1 cellular context compared by ENCODE assay signal in genomic region chr20:36861625-36861874, GRCh38.
TF ChIP-seq lines count a peak whose summit lies in the region.

No MANE protein-coding gene starts in this region.

TF ChIP-seq in WTC11, 78 proteins besides CTCF, POLR2A, EP300 and RAD21 (continued from another document):
- TF ChIP-seq PRDM15 (CRISPR knock-in tag; IDR thresholded peaks at IDR 0.05), result no peak
- no peak for TF ChIP-seq FOXJ3 (CRISPR knock-in tag; IDR thresholded peaks at IDR 0.05; ENCODE audit: borderline replicate concordance)
- TF ChIP-seq CREM (CRISPR knock-in tag; IDR thresholded peaks at IDR 0.05), result no peak
- no peak for TF ChIP-seq ZBTB21 (CRISPR knock-in tag; IDR thresholded peaks at IDR 0.05; ENCODE audit: borderline replicate concordance)
- TF ChIP-seq MYBL2 (CRISPR knock-in tag; IDR thresholded peaks at IDR 0.05), result no peak
- TF ChIP-seq PRRX2 (CRISPR knock-in tag; IDR thresholded peaks at IDR 0.05), result no peak
- TF ChIP-seq E2F4 (CRISPR knock-in tag; IDR thresholded peaks at IDR 0.05; ENCODE audit: borderline replicate concordance, low read depth), result no peak
- no peak for TF ChIP-seq IRF2 (CRISPR knock-in tag; IDR thresholded peaks at IDR 0.05; ENCODE audit: borderline replicate concordance, low read depth)
- no peak for TF ChIP-seq KAT7 (CRISPR knock-in tag; IDR thresholded peaks at IDR 0.05; ENCODE audit: borderline replicate concordance)
- TF ChIP-seq ETV6 (CRISPR knock-in tag; IDR thresholded peaks at IDR 0.05), result no peak
- no peak for TF ChIP-seq IRF1 (CRISPR knock-in tag; IDR thresholded peaks at IDR 0.05)
- no peak for TF ChIP-seq ERG (CRISPR knock-in tag; IDR thresholded peaks at IDR 0.05)
